7 cellular contexts compared by ENCODE assay signal in genomic region chr19:12933287-12934072, GRCh38. TPM values are rescaled to one million over a fixed set of nuclear protein-coding genes. Genes with fewer than 3 reads are reported as not detected.
DNase-seq lines count a peak whose midpoint lies in the region; ATAC-seq and TF ChIP-seq lines count a peak whose summit lies in the region.

Gene FARSA, minus strand, starts transcription at chr19:12933711. Its CDS starts 15 bp downstream, at chr19:12933696.

- H3K27me3 Mint-ChIP-seq in activated CD4-positive, alpha-beta T cell treated with anti-CD3 and anti-CD28 coated beads, Interleukin-2, amount 10 ng/mL, durations not matched to agents 7 days and 5 days: no peaks in the 10 kb centered on the region

- peak within 1 kb of the TSS; percentile 94 for H3K4me3 ChIP-seq in coronary artery

- peak; percentile 54 for DNase-seq in NCI-H524 treated with DMSO at 0.1 percent for 48 hours (lab: John Stamatoyannopoulos, UW)
- DNase-seq in activated CD4-positive, alpha-beta T cell treated with anti-CD3 and anti-CD28 coated beads, Interleukin-2, amount 10 ng/mL, durations not matched to agents 7 days and 5 days: peak; percentile 92
- peak; percentile 96 for DNase-seq in coronary artery (ENCODE audit: low spot score)
- peak; percentile 92 to 93 for DNase-seq in left colon
- DNase-seq in stimulated activated CD4-positive, alpha-beta T cell treated with anti-CD3 and anti-CD28 coated beads, Interleukin-1b, Interleukin-23, amount 100 ng/mL, for 4 hours (ENCODE audit: low read depth in 2 of 2): peak; percentile 82

- no peak for TF ChIP-seq CTCF in coronary artery (IDR thresholded peaks at IDR 0.05)

- ATAC-seq in GM18502 (IDR thresholded peaks at IDR 0.05; ENCODE audit: poor library complexity, unreplicated experiment): peak; percentile 44
- peak; percentile 46 for ATAC-seq in HG03280 (IDR thresholded peaks at IDR 0.05; ENCODE audit: unreplicated experiment)
- peak; percentile 78 for ATAC-seq in left colon

- intact Hi-C loops in left colon (cut with DNase I, micrococcal nuclease): no loop called here

- H3K4me3 Mint-ChIP-seq in activated CD4-positive, alpha-beta T cell treated with anti-CD3 and anti-CD28 coated beads, Interleukin-2, amount 10 ng/mL, durations not matched to agents 7 days and 5 days: peak within 1 kb of the TSS; percentile 96

- CTCF ChIA-PET in activated CD4-positive, alpha-beta T cell treated with anti-CD3 and anti-CD28 coated beads, Interleukin-2, amount 10 ng/mL, durations not matched to agents 7 days and 5 days (lab: Charles Lee): interaction anchor here (1.3 to 2.2 kb wide), 4 partner anchors 9 to 49 kb away, joined by 3 to 7 read pairs (median 6); no protein-coding TSS in a partner anchor

- no peaks in the 10 kb centered on the region for H3K9me3 Mint-ChIP-seq in activated CD4-positive, alpha-beta T cell treated with anti-CD3 and anti-CD28 coated beads, Interleukin-2, amount 10 ng/mL, durations not matched to agents 7 days and 5 days

- POLR2A ChIA-PET in activated CD4-positive, alpha-beta T cell treated with anti-CD3 and anti-CD28 coated beads, Interleukin-2, amount 10 ng/mL, durations not matched to agents 7 days and 5 days (lab: Charles Lee): no interaction called here

- peak within 1 kb of the TSS; percentile 82 to 87 for H3K27ac ChIP-seq in coronary artery

- peak within 1 kb of the TSS; percentile 89 for H3K27ac Mint-ChIP-seq in activated CD4-positive, alpha-beta T cell treated with anti-CD3 and anti-CD28 coated beads, Interleukin-2, amount 10 ng/mL, durations not matched to agents 7 days and 5 days

- peaks cover 46% of the 10 kb centered on the region for H3K4me1 Mint-ChIP-seq in activated CD4-positive, alpha-beta T cell treated with anti-CD3 and anti-CD28 coated beads, Interleukin-2, amount 10 ng/mL, durations not matched to agents 7 days and 5 days

- peaks cover 28% of the 10 kb centered on the region for H3K36me3 Mint-ChIP-seq in activated CD4-positive, alpha-beta T cell treated with anti-CD3 and anti-CD28 coated beads, Interleukin-2, amount 10 ng/mL, durations not matched to agents 7 days and 5 days (ENCODE audit: low read depth)

RNA-seq across cellular contexts. Expression of gene FARSA, which starts in this region (rescaled TPM):
- total RNA-seq in activated CD4-positive, alpha-beta T cell treated with anti-CD3 and anti-CD28 coated beads, Interleukin-2, amount 10 ng/mL, durations not matched to agents 7 days and 5 days: 10 to 100 TPM; 85.7 to 90.6 TPM
- 10 to 100 TPM; 42.4 to 61.2 TPM for total RNA-seq in left colon

Comparison
In these comparisons a context has a peak if more than half of its experiments do, and no peak if none do; other contexts are left out.
1. Peak in every context shown above with its lines: DNase-seq, ATAC-seq, H3K4me3 ChIP-seq and H3K27ac ChIP-seq.